In genomic region chr7:142085428-142085827, GRCh38 we compare ENCODE assay signal across 9 cellular contexts. TPM values are rescaled to one million over a fixed set of nuclear protein-coding genes. Genes with fewer than 3 reads are reported as not detected.
"Had no signal": no experiment of that assay in that cellular context is flagged by ENCODE, and none has a peak within 500 bp of the region (broad histone marks: within the 10 kb centered on the region; RNA-seq: fewer than 3 reads in every experiment).

No MANE protein-coding gene starts in this region.

- H3K36me3 Mint-ChIP-seq: IgD-negative memory B cell had no signal

- H3K4me3 Mint-ChIP-seq: HFFc6, IgD-negative memory B cell had no signal

- ATAC-seq: HCT116 had no signal

- H3K9me3 Mint-ChIP-seq: IgD-negative memory B cell had no signal

- H3K4me3 ChIP-seq: HAP-1 had no signal

- H3K27ac Mint-ChIP-seq: HFFc6, IgD-negative memory B cell had no signal

- H3K27ac ChIP-seq: HL-60 had no signal

- DNase-seq: GOT3, H7, HFFc6, KG1 had no signal

- H3K36me3 ChIP-seq: HAP-1 had no signal

- H3K9me3 ChIP-seq: HAP-1 had no signal

- H3K4me1 ChIP-seq: HAP-1 had no signal

- H3K4me1 Mint-ChIP-seq: IgD-negative memory B cell had no signal

RNA-seq across cellular contexts. Expression of gene MGAM2, which starts 26.1 kb away (rescaled TPM):
- total RNA-seq: H4, H7, HFFc6 had no signal
- polyA plus RNA-seq: IgD-negative memory B cell had no signal
